In genomic region chr17:75011788-75012319, GRCh38 we compare ENCODE assay signal across 8 cellular contexts. TPM values are rescaled to one million over a fixed set of nuclear protein-coding genes. Genes with fewer than 3 reads are reported as not detected.
DNase-seq lines count a peak whose midpoint lies in the region; ATAC-seq and TF ChIP-seq lines count a peak whose summit lies in the region.

No MANE protein-coding gene starts in this region.

- H3K27ac ChIP-seq in RWPE1 (peak overlapping the region; percentile 92), mesenchymal stem cell (ENCODE audit: low read length, poor library complexity, severe bottlenecking) (peak overlapping the region; percentile 77), tibial nerve (peak overlapping the region; percentile 61 to 91 (median 88))
- peak overlapping the region; percentile 75 for H3K27ac ChIP-seq in effector memory CD4-positive, alpha-beta T cell (ENCODE audit: insufficient read depth, low read length, poor library complexity, severe bottlenecking)

- peak overlapping the region; percentile 91 for H3K4me3 ChIP-seq in effector memory CD4-positive, alpha-beta T cell (ENCODE audit: insufficient read depth, low read depth, low read length, poor library complexity, severe bottlenecking)
- H3K4me3 ChIP-seq in mesenchymal stem cell (ENCODE audit: insufficient read depth in 1 of 2, low read depth in 1 of 2, low read length in 2 of 2) (peak overlapping the region; percentile 82 to 93), tibial nerve (peak overlapping the region; percentile 46 to 84 (median 68))

- no peaks in the 10 kb centered on the region for H3K9me3 Mint-ChIP-seq in activated naive CD4-positive, alpha-beta T cell treated with anti-CD3 and anti-CD28 coated beads, Interleukin-2, amount 10 ng/mL, durations not matched to agents 7 days and 5 days

- H4K8ac ChIP-seq in mesenchymal stem cell (ENCODE audit: low read length): peak overlapping the region; percentile 89

- peak overlapping the region; percentile 77 for H3K4me2 ChIP-seq in mesenchymal stem cell (ENCODE audit: low read length, poor library complexity, severe bottlenecking)

- peaks cover 20% of the 10 kb centered on the region for H3K79me1 ChIP-seq in mesenchymal stem cell (replicated peaks; ENCODE audit: low read length, poor library complexity, severe bottlenecking)

- H3K36me3 Mint-ChIP-seq in activated naive CD4-positive, alpha-beta T cell treated with anti-CD3 and anti-CD28 coated beads, Interleukin-2, amount 10 ng/mL, durations not matched to agents 7 days and 5 days: peaks cover 12% of the 10 kb centered on the region

- peaks cover 8% of the 10 kb centered on the region for H3K36me3 ChIP-seq in effector memory CD4-positive, alpha-beta T cell (ENCODE audit: control insufficient read depth, insufficient read depth, low read length)
- peaks cover 6 to 7% of the 10 kb centered on the region in 2 experiments for H3K36me3 ChIP-seq in mesenchymal stem cell (ENCODE audit: control insufficient read depth in 1 of 2, insufficient read depth in 2 of 2, low read depth in 1 of 2, low read length in 2 of 2)
- peaks cover 0 to 12% (median 0%) of the 10 kb centered on the region in 3 donors for H3K36me3 ChIP-seq in tibial nerve

- no peak overlapping the region for H4K91ac ChIP-seq in mesenchymal stem cell (ENCODE audit: low read length)

- peak overlapping the region; percentile 92 for H3K27ac Mint-ChIP-seq in activated naive CD4-positive, alpha-beta T cell treated with anti-CD3 and anti-CD28 coated beads, Interleukin-2, amount 10 ng/mL, durations not matched to agents 7 days and 5 days

- peak overlapping the region; percentile 53 to 88 for H3K4ac ChIP-seq in mesenchymal stem cell (ENCODE audit: low read depth in 1 of 2, low read length in 2 of 2)

- peak overlapping the region in 1 of 2 experiments; percentile 91 for H3K18ac ChIP-seq in mesenchymal stem cell (ENCODE audit: low read depth in 1 of 2, low read length in 2 of 2)

- TF ChIP-seq CTCF in RWPE1 (conservative IDR thresholded peaks at IDR 0.05; ENCODE audit: low read depth): no peak
- no peak for TF ChIP-seq CTCF in tibial nerve (IDR thresholded peaks at IDR 0.05)

- H3K9me3 ChIP-seq in effector memory CD4-positive, alpha-beta T cell (ENCODE audit: control insufficient read depth, low read length): no peaks in the 10 kb centered on the region
- no peaks in the 10 kb centered on the region for H3K9me3 ChIP-seq in mesenchymal stem cell (ENCODE audit: control insufficient read depth, low read length)
- H3K9me3 ChIP-seq in tibial nerve: no peaks in the 10 kb centered on the region

- H2AFZ ChIP-seq in mesenchymal stem cell (ENCODE audit: low read depth, low read length): peak overlapping the region; percentile 90

- no peak overlapping the region for H3K14ac ChIP-seq in mesenchymal stem cell (ENCODE audit: low read length in 2 of 2)

- 75% methylated on average over 11 of the region's 11 CpGs for WGBS in mesenchymal stem cell
- 22 to 30% methylated on average over 11 of the region's 11 CpGs for WGBS in tibial nerve, 2 donors

- no peak for TF ChIP-seq POLR2A in tibial nerve (IDR thresholded peaks at IDR 0.05)

- POLR2A ChIA-PET in RWPE1 (lab: Yijun Ruan, JAX; ENCODE audit: low non-redundant PET): interaction anchor here (1.1 to 1.3 kb wide), 2 partner anchors 13 to 50 kb away, joined by 3 read pairs; no protein-coding TSS in a partner anchor

- DNase-seq in activated naive CD4-positive, alpha-beta T cell treated with anti-CD3 and anti-CD28 coated beads, Interleukin-2, amount 10 ng/mL, durations not matched to agents 7 days and 5 days: no peak
- DNase-seq in activated naive CD4-positive, alpha-beta T cell (lab: John Stamatoyannopoulos, UW): no peak
- DNase-seq in RWPE1 (ENCODE audit: low spot score) (no peak), mesenchymal stem cell (peak; percentile 44), tibial nerve (ENCODE audit: low spot score in 2 of 2) (peak; percentile 49 to 70)
- DNase-seq in effector memory CD4-positive, alpha-beta T cell: no peak
- DNase-seq in stimulated activated CD4-positive, alpha-beta T cell treated with anti-CD3 and anti-CD28 coated beads, Interleukin-1b, Interleukin-23, amount 100 ng/mL, for 48 hours: no peak

- peak in 1 of 2 donors; percentile 4 for TF ChIP-seq EP300 in tibial nerve (IDR thresholded peaks at IDR 0.05)

- no peak overlapping the region for H2BK15ac ChIP-seq in mesenchymal stem cell (ENCODE audit: low read depth, poor library complexity, severe bottlenecking)

- H3K23ac ChIP-seq in mesenchymal stem cell (ENCODE audit: low read length in 2 of 2): no peak overlapping the region

- peak overlapping the region; percentile 27 for H2BK120ac ChIP-seq in mesenchymal stem cell (ENCODE audit: low read depth, low read length)

- CTCF ChIA-PET in activated naive CD4-positive, alpha-beta T cell treated with anti-CD3 and anti-CD28 coated beads, Interleukin-2, amount 10 ng/mL, durations not matched to agents 7 days and 5 days (lab: Charles Lee): interaction anchor here (1.0 to 12.1 kb wide), 9 partner anchors 17 to 189 kb away, joined by 3 to 122 read pairs (median 6); partner anchors contain the start of gene CDR2L
- CTCF ChIA-PET in RWPE1 (lab: Yijun Ruan, JAX): interaction anchor here (0.7 to 3.6 kb wide), 9 partner anchors 9 to 91 kb away, joined by 3 to 35 read pairs (median 4); no protein-coding TSS in a partner anchor

- peak overlapping the region; percentile 95 for H3K4me3 Mint-ChIP-seq in activated naive CD4-positive, alpha-beta T cell treated with anti-CD3 and anti-CD28 coated beads, Interleukin-2, amount 10 ng/mL, durations not matched to agents 7 days and 5 days

- no peak for ATAC-seq in HG02840 (IDR thresholded peaks at IDR 0.05; ENCODE audit: low FRiP score, unreplicated experiment)

- H3K4me1 ChIP-seq in effector memory CD4-positive, alpha-beta T cell (ENCODE audit: control insufficient read depth, insufficient read depth, low read length, poor library complexity, severe bottlenecking): peaks cover 14% of the 10 kb centered on the region
- H3K4me1 ChIP-seq in mesenchymal stem cell (ENCODE audit: control insufficient read depth, insufficient read depth, low read depth, low read length): peaks cover 12% of the 10 kb centered on the region
- H3K4me1 ChIP-seq in tibial nerve: peaks cover 0 to 35% (median 15%) of the 10 kb centered on the region in 4 donors

- peak overlapping the region; percentile 46 for H2BK5ac ChIP-seq in mesenchymal stem cell (ENCODE audit: low read depth, low read length, poor library complexity, severe bottlenecking)

- no peak overlapping the region for H2BK12ac ChIP-seq in mesenchymal stem cell (ENCODE audit: low read length in 2 of 2)

- H3K27me3 Mint-ChIP-seq in activated naive CD4-positive, alpha-beta T cell treated with anti-CD3 and anti-CD28 coated beads, Interleukin-2, amount 10 ng/mL, durations not matched to agents 7 days and 5 days: peaks cover 25% of the 10 kb centered on the region

- no peaks in the 10 kb centered on the region for H3K27me3 ChIP-seq in effector memory CD4-positive, alpha-beta T cell (replicated peaks; ENCODE audit: control insufficient read depth, insufficient read depth, low read length, poor library complexity, severe bottlenecking)
- H3K27me3 ChIP-seq in mesenchymal stem cell (ENCODE audit: control insufficient read depth in 1 of 2, insufficient read depth in 1 of 2, low read length in 2 of 2) (no peaks in the 10 kb centered on the region), tibial nerve (no peaks in the 10 kb centered on the region)

- H2AK5ac ChIP-seq in mesenchymal stem cell (ENCODE audit: low read length, severe bottlenecking): peak overlapping the region; percentile 44

- peak overlapping the region; percentile 98 for H3K9ac ChIP-seq in mesenchymal stem cell (ENCODE audit: low read length)

- peaks cover 29% of the 10 kb centered on the region for H3K4me1 Mint-ChIP-seq in activated naive CD4-positive, alpha-beta T cell treated with anti-CD3 and anti-CD28 coated beads, Interleukin-2, amount 10 ng/mL, durations not matched to agents 7 days and 5 days

RNA-seq across cellular contexts. Expression of gene MRPL58, which starts 0.6 kb away (rescaled TPM):
- 30.1 TPM for polyA plus RNA-seq in mesenchymal stem cell (2013, experiment 1 of 2)
- 29.8 TPM for polyA plus RNA-seq in mesenchymal stem cell (2013, experiment 2 of 2)
- 10 to 100 TPM; 32.1 to 51.9 (median 46.0) TPM for total RNA-seq in tibial nerve

RNA-seq across cellular contexts. Expression of gene CDR2L, which starts 24.4 kb away (rescaled TPM):
- 30.2 TPM for polyA plus RNA-seq in mesenchymal stem cell (2013, experiment 1 of 2)
- 29.7 TPM for polyA plus RNA-seq in mesenchymal stem cell (2013, experiment 2 of 2)
- 10 to 100 TPM; 10.7 to 19.2 (median 13.9) TPM for total RNA-seq in tibial nerve

RNA-seq across cellular contexts. Expression of gene ATP5PD, which starts 34.9 kb away (rescaled TPM):
- polyA plus RNA-seq in mesenchymal stem cell (2013, experiment 1 of 2): 488 TPM
- polyA plus RNA-seq in mesenchymal stem cell (2013, experiment 2 of 2): 495 TPM
- total RNA-seq in tibial nerve: 100 to 1,000 TPM; 171 to 241 (median 220) TPM

RNA-seq across cellular contexts. Expression of gene KCTD2, which starts 35.2 kb away (rescaled TPM):
- polyA plus RNA-seq in mesenchymal stem cell (2013, experiment 1 of 2): 11.7 TPM
- 11.8 TPM for polyA plus RNA-seq in mesenchymal stem cell (2013, experiment 2 of 2)
- 10 to 100 TPM; 24.9 to 33.5 (median 32.6) TPM for total RNA-seq in tibial nerve

RNA-seq across cellular contexts. Expression of gene HID1, which starts 39.3 kb away (rescaled TPM):
- polyA plus RNA-seq in mesenchymal stem cell (2013, experiment 1 of 2): 1.4 TPM
- polyA plus RNA-seq in mesenchymal stem cell (2013, experiment 2 of 2): 1.5 TPM
- 10 to 100 TPM in 1 of 4 donors, 1 to 10 TPM in 3; 5.7 to 11.6 (median 8.9) TPM for total RNA-seq in tibial nerve

Comparison
In these comparisons a context has a peak if more than half of its experiments do, and no peak if none do; other contexts are left out.
1. DNase-seq: peak in mesenchymal stem cell (single experiment) and tibial nerve (2 of 2); none in activated naive CD4-positive, alpha-beta T cell treated with anti-CD3 and anti-CD28 coated beads, Interleukin-2, amount 10 ng/mL, durations not matched to agents 7 days and 5 days (single experiment), activated naive CD4-positive, alpha-beta T cell (0 of 4), RWPE1 (single experiment), effector memory CD4-positive, alpha-beta T cell (0 of 3) and stimulated activated CD4-positive, alpha-beta T cell treated with anti-CD3 and anti-CD28 coated beads, Interleukin-1b, Interleukin-23, amount 100 ng/mL, for 48 hours (single experiment).
2. Peak in every context shown above with its lines, with median percentiles within 50 percentile points of each other: H3K27ac ChIP-seq and H3K4me3 ChIP-seq.